ENCODE assay signal across 11 cellular contexts in the genomic region with DNA sequence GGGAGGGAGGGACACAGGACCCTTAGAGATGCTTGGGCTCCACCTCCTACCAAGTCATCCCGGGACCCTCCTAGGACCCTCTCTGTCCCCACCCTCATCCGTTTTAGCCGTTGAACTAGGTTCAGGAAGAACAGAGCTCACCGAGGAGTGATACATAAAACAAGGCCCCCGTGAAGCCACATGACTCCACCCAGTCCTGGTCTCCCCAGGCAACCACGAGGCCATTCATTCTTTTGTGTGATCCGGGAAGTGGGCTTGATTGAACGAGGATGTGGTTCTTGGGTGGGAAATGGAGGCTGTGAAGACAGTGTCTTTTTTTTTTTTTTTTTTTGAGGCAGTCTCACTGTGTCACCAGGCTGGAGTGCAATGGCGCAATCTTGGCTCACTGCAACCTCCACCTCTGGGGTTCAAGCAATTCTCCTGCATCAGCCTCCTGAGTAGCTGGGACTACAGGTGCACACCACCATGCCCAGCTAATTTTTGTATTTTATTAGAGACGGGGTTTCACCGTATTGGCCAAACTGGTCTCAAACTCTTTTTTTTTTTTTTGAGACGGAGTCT. TPM values are rescaled to one million over a fixed set of nuclear protein-coding genes. Genes with fewer than 3 reads are reported as not detected.
DNase-seq lines count a peak whose midpoint lies in the region; TF ChIP-seq lines count a peak whose summit lies in the region.
"Had no signal": no experiment of that assay in that cellular context is flagged by ENCODE, and none has a peak within 500 bp of the region (broad histone marks: within the 10 kb centered on the region; RNA-seq: fewer than 3 reads in every experiment).

No MANE protein-coding gene starts in this region.

- BruUV-seq in Calu3 (replicated peaks; lab: Mats Ljungman, UMichigan) = no TSS peak

- DNase-seq in KBM-7 (peak; percentile 58), Calu3 (no peak), mesenteric fat pad (ENCODE audit: low spot score) (no peak), SK-N-DZ (ENCODE audit: low spot score) (no peak), RPMI8226 (no peak)
- peak; percentile 96 for DNase-seq in activated CD4-positive, alpha-beta T cell treated with anti-CD3 and anti-CD28 coated beads, Interleukin-2, amount 10 ng/mL, durations not matched to agents 7 days and 5 days
- DNase-seq in central memory CD4-positive, alpha-beta T cell = peak; percentile 96
- peak; percentile 51 for DNase-seq in stimulated activated CD8-positive, alpha-beta memory T cell treated with anti-CD3 and anti-CD28 coated beads, Interleukin-12 subunit alpha, Interleukin-12 subunit beta, amount 100 ng/mL, for 24 hours (ENCODE audit: extremely low read depth)

- H3K27ac Mint-ChIP-seq in activated CD4-positive, alpha-beta T cell treated with anti-CD3 and anti-CD28 coated beads, Interleukin-2, amount 10 ng/mL, durations not matched to agents 7 days and 5 days = peak overlapping the region; percentile 95
- H3K27ac Mint-ChIP-seq in Calu3 (ENCODE audit: unreplicated experiment) = no peak overlapping the region
- H3K27ac Mint-ChIP-seq: WTC11 had no signal

- CTCF ChIA-PET in activated CD4-positive, alpha-beta T cell treated with anti-CD3 and anti-CD28 coated beads, Interleukin-2, amount 10 ng/mL, durations not matched to agents 7 days and 5 days (lab: Charles Lee) = interaction anchor here (0.5 to 1.4 kb wide), 5 partner anchors 13 to 436 kb away, joined by 3 to 4 read pairs (median 3); no protein-coding TSS in a partner anchor
- CTCF ChIA-PET in Calu3 (lab: Charles Lee) = interaction anchor here (0.7 kb wide), 1 partner anchor 88 kb away, joined by 4 read pairs; no protein-coding TSS in a partner anchor

- intact Hi-C loops in Calu3 (cut with micrococcal nuclease; ENCODE audit: unreplicated experiment) = no loop called here

- POLR2A ChIA-PET in activated CD4-positive, alpha-beta T cell treated with anti-CD3 and anti-CD28 coated beads, Interleukin-2, amount 10 ng/mL, durations not matched to agents 7 days and 5 days (lab: Charles Lee) = interaction anchor here (0.6 kb wide), 1 partner anchor 58 kb away, joined by 6 read pairs; no protein-coding TSS in a partner anchor

- peaks cover 12% of the 10 kb centered on the region for H3K9me3 Mint-ChIP-seq in activated CD4-positive, alpha-beta T cell treated with anti-CD3 and anti-CD28 coated beads, Interleukin-2, amount 10 ng/mL, durations not matched to agents 7 days and 5 days
- H3K9me3 Mint-ChIP-seq in Calu3 (ENCODE audit: low read depth, unreplicated experiment) = peaks cover 11% of the 10 kb centered on the region

- peaks cover 7% of the 10 kb centered on the region for H3K27me3 Mint-ChIP-seq in activated CD4-positive, alpha-beta T cell treated with anti-CD3 and anti-CD28 coated beads, Interleukin-2, amount 10 ng/mL, durations not matched to agents 7 days and 5 days
- H3K27me3 Mint-ChIP-seq in Calu3 (ENCODE audit: unreplicated experiment) = peaks cover 66% of the 10 kb centered on the region

- in situ Hi-C loops in KBM-7 (cut with MboI; ENCODE audit: low pct_unique_long_range_greater_than_20kb, low sequenced_read_pairs) = no loop called here

- peaks cover 10% of the 10 kb centered on the region for H3K36me3 Mint-ChIP-seq in activated CD4-positive, alpha-beta T cell treated with anti-CD3 and anti-CD28 coated beads, Interleukin-2, amount 10 ng/mL, durations not matched to agents 7 days and 5 days (ENCODE audit: low read depth)
- peaks cover 17% of the 10 kb centered on the region for H3K36me3 Mint-ChIP-seq in Calu3 (ENCODE audit: insufficient read depth, unreplicated experiment)

- TF ChIP-seq CTCF in Calu3 (IDR thresholded peaks at IDR 0.05; ENCODE audit: unreplicated experiment) = no peak

- H3K4me1 Mint-ChIP-seq in activated CD4-positive, alpha-beta T cell treated with anti-CD3 and anti-CD28 coated beads, Interleukin-2, amount 10 ng/mL, durations not matched to agents 7 days and 5 days = peaks cover 65% of the 10 kb centered on the region
- H3K4me1 Mint-ChIP-seq in Calu3 (ENCODE audit: low read depth, unreplicated experiment) = peaks cover 15% of the 10 kb centered on the region
- H3K4me1 Mint-ChIP-seq: WTC11 had no signal

- peak overlapping the region; percentile 61 for H3K4me3 Mint-ChIP-seq in activated CD4-positive, alpha-beta T cell treated with anti-CD3 and anti-CD28 coated beads, Interleukin-2, amount 10 ng/mL, durations not matched to agents 7 days and 5 days
- H3K4me3 Mint-ChIP-seq in Calu3 (ENCODE audit: low read depth, unreplicated experiment) = no peak overlapping the region
- H3K4me3 Mint-ChIP-seq: WTC11 had no signal

RNA-seq across cellular contexts. Expression of gene TRARG1, which starts 14.8 kb away (rescaled TPM):
- under 1 TPM; 0.27 to 0.52 TPM for total RNA-seq in activated CD4-positive, alpha-beta T cell treated with anti-CD3 and anti-CD28 coated beads, Interleukin-2, amount 10 ng/mL, durations not matched to agents 7 days and 5 days
- total RNA-seq in Calu3 (2022) = not detected in 2 replicates
- total RNA-seq in mesenteric fat pad = 241 TPM
- polyA plus RNA-seq in SK-N-DZ (2014; cell fraction: cytosol; rRNA removed) = not detected in 2 replicates
- polyA plus RNA-seq in SK-N-DZ (2014; cell fraction: nucleus; rRNA removed) = not detected in 2 replicates
- total RNA-seq: lung microvascular endothelial cell, WTC11 had no signal

RNA-seq across cellular contexts. Expression of gene BHLHA9, which starts 24.0 kb away (rescaled TPM):
- total RNA-seq in activated CD4-positive, alpha-beta T cell treated with anti-CD3 and anti-CD28 coated beads, Interleukin-2, amount 10 ng/mL, durations not matched to agents 7 days and 5 days = not detected
- total RNA-seq in Calu3 (2022) (not detected in 2 replicates), mesenteric fat pad (not detected)
- polyA plus RNA-seq in SK-N-DZ (2014; cell fraction: cytosol; rRNA removed) = not detected in 2 replicates
- not detected in 2 replicates for polyA plus RNA-seq in SK-N-DZ (2014; cell fraction: nucleus; rRNA removed)
- total RNA-seq: lung microvascular endothelial cell, subcutaneous adipose tissue, WTC11 had no signal

Comparison
In these comparisons a context has a peak if more than half of its experiments do, and no peak if none do; other contexts are left out.
1. DNase-seq: peak in KBM-7 (single experiment), activated CD4-positive, alpha-beta T cell treated with anti-CD3 and anti-CD28 coated beads, Interleukin-2, amount 10 ng/mL, durations not matched to agents 7 days and 5 days (single experiment), central memory CD4-positive, alpha-beta T cell (single experiment) and stimulated activated CD8-positive, alpha-beta memory T cell treated with anti-CD3 and anti-CD28 coated beads, Interleukin-12 subunit alpha, Interleukin-12 subunit beta, amount 100 ng/mL, for 24 hours (single experiment); none in Calu3 (single experiment), mesenteric fat pad (single experiment), SK-N-DZ (single experiment) and RPMI8226 (single experiment).
2. RNA of gene TRARG1, which starts 14.8 kb away (total RNA-seq): 241 TPM in mesenteric fat pad (single experiment); 0.27 to 0.52 TPM in activated CD4-positive, alpha-beta T cell treated with anti-CD3 and anti-CD28 coated beads, Interleukin-2, amount 10 ng/mL, durations not matched to agents 7 days and 5 days and not detected in Calu3; every median in the first group is over 100 times any median in the second.